ENCODE assay signal across 36 cellular contexts in the genomic region with DNA sequence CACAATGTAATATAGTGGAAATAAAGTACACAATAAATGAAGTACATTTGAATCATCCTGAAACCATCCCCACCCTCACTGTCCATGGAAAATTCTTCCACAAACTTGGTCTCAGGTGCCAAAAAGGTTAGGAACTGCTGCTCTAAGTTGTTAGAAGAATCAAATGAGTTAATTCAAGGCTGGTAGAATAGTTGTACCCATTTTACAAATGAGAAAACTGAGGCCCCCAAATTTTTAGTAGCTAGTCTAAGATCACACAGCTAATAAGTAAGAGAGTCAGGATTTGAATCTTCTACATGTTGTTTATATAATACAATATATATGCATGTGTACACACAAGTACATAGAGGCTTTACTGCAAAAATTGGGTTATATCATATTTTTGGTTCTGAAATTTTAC. TPM values are rescaled to one million over a fixed set of nuclear protein-coding genes. Genes with fewer than 3 reads are reported as not detected.
DNase-seq lines count a peak whose midpoint lies in the region; ATAC-seq, FAIRE-seq and TF ChIP-seq lines count a peak whose summit lies in the region.
"Had no signal": no experiment of that assay in that cellular context is flagged by ENCODE, and none has a peak within 500 bp of the region (broad histone marks: within the 10 kb centered on the region; RNA-seq: fewer than 3 reads in every experiment).

No MANE protein-coding gene starts in this region.

- H3K4me2 ChIP-seq in A549 (no peak overlapping the region), K562 (ENCODE audit: insufficient read depth, low read length) (no peak overlapping the region)
- H3K4me2 ChIP-seq: BLaER1; BLaER1 treated with 17β-estradiol and CSF1 and Interleukin-3, amounts not matched to agents 10 nM and 100 nM had no signal

- H3K79me2 ChIP-seq in K562 (ENCODE audit: control insufficient read depth, insufficient read depth, low read length) = no peaks in the 10 kb centered on the region

- H3K27ac Mint-ChIP-seq in stimulated activated effector memory CD8-positive, alpha-beta T cell treated with anti-CD3 and anti-CD28 coated beads, Interleukin-12 subunit alpha, Interleukin-12 subunit beta, amount 100 ng/mL, for 72 hours = peak overlapping the region; percentile 13
- H3K27ac Mint-ChIP-seq: B cell; CD4-positive, alpha-beta T cell; CD8-positive, alpha-beta T cell had no signal

- H3K27me3 ChIP-seq in adipocyte (replicated peaks; ENCODE audit: control insufficient read depth, insufficient read depth, low read length) (no peaks in the 10 kb centered on the region), K562 (ENCODE audit: control insufficient read depth in 2 of 2, insufficient read depth in 2 of 2, low read length in 2 of 2) (no peaks in the 10 kb centered on the region)
- H3K27me3 ChIP-seq: BE2C; BLaER1; BLaER1 treated with 17β-estradiol and CSF1 and Interleukin-3, amounts not matched to agents 10 nM and 100 nM had no signal

- peaks cover 8% of the 10 kb centered on the region; the same call in 2 of the 3 replicates for H3K4me1 ChIP-seq in A549
- H3K4me1 ChIP-seq in adipocyte (ENCODE audit: control insufficient read depth, insufficient read depth, low read length) = no peaks in the 10 kb centered on the region
- no peaks in the 10 kb centered on the region for H3K4me1 ChIP-seq in K562 (replicated peaks in 1 of 2; ENCODE audit: control insufficient read depth in 2 of 2, insufficient read depth in 2 of 2, low read length in 2 of 2)
- H3K4me1 ChIP-seq: BE2C, BLaER1, Caco-2 had no signal

- H3K36me3 ChIP-seq in adipocyte (ENCODE audit: control insufficient read depth, insufficient read depth, low read length, severe bottlenecking) = peaks cover 19% of the 10 kb centered on the region
- no peaks in the 10 kb centered on the region; the same call in 2 of the 3 replicates for H3K36me3 ChIP-seq in K562 (ENCODE audit: control insufficient read depth, insufficient read depth, low read length)

- H2AFZ ChIP-seq in K562 (ENCODE audit: low read depth, low read length) = no peak overlapping the region

- TF ChIP-seq CTCF in A549 (IDR thresholded peaks at IDR 0.05) (no peak), K562 (IDR thresholded peaks at IDR 0.05 in 2 of 3, conservative IDR thresholded peaks at IDR 0.05 in 1 of 3; ENCODE audit: insufficient read depth in 2 of 3, low read depth in 1 of 3, low read length in 3 of 3) (no peak), RWPE1 (conservative IDR thresholded peaks at IDR 0.05; ENCODE audit: low read depth) (no peak)

- H3K4me1 Mint-ChIP-seq in stimulated activated effector memory CD8-positive, alpha-beta T cell treated with anti-CD3 and anti-CD28 coated beads, Interleukin-12 subunit alpha, Interleukin-12 subunit beta, amount 100 ng/mL, for 72 hours = peaks cover 15% of the 10 kb centered on the region
- H3K4me1 Mint-ChIP-seq: CD14-positive monocyte had no signal

- no peak overlapping the region for H3K4me3 Mint-ChIP-seq in stimulated activated effector memory CD8-positive, alpha-beta T cell treated with anti-CD3 and anti-CD28 coated beads, Interleukin-12 subunit alpha, Interleukin-12 subunit beta, amount 100 ng/mL, for 72 hours
- H3K4me3 Mint-ChIP-seq: B cell; CD14-positive monocyte; CD4-positive, alpha-beta T cell; CD4-positive, CD25-positive, alpha-beta regulatory T cell; CD8-positive, alpha-beta memory T cell; CD8-positive, alpha-beta T cell had no signal

- H3K4me3 ChIP-seq in A549 (no peak overlapping the region), adipocyte (ENCODE audit: low read length) (peak overlapping the region; percentile 29), K562 (no peak overlapping the region)
- H3K4me3 ChIP-seq: BLaER1 had no signal

- no peak for TF ChIP-seq RAD21 in A549 (conservative IDR thresholded peaks at IDR 0.05 in 1 of 2, IDR thresholded peaks at IDR 0.05 in 1 of 2)
- no peak for TF ChIP-seq RAD21 in K562 (CRISPR knock-in tag; conservative IDR thresholded peaks at IDR 0.05 in 1 of 2, IDR thresholded peaks at IDR 0.05 in 1 of 2)

- ATAC-seq in A549 = no peak
- ATAC-seq in K562 = no peak
- ATAC-seq in stimulated activated effector memory CD8-positive, alpha-beta T cell treated with anti-CD3 and anti-CD28 coated beads, Interleukin-12 subunit alpha, Interleukin-12 subunit beta, amount 100 ng/mL, for 72 hours = no peak
- no peak for ATAC-seq in HG03045 (IDR thresholded peaks at IDR 0.05; ENCODE audit: unreplicated experiment)
- no peak for ATAC-seq in GM21576 (IDR thresholded peaks at IDR 0.05; ENCODE audit: unreplicated experiment)
- ATAC-seq: CD8-positive, alpha-beta T cell had no signal

- TF ChIP-seq EP300 in A549 (IDR thresholded peaks at IDR 0.05) (no peak), K562 (IDR thresholded peaks at IDR 0.05; ENCODE audit: low read length) (no peak)

- CTCF ChIA-PET in A549 (lab: Yijun Ruan, JAX) (no interaction called here), K562 (lab: Yijun Ruan, JAX; ENCODE audit: low intra/inter-chr PET ratio) (no interaction called here), RWPE1 (lab: Yijun Ruan, JAX) (no interaction called here)

- FAIRE-seq in A549 (lab: Jason Lieb, UNC) (no peak), K562 (lab: Jason Lieb, UNC) (no peak)
- FAIRE-seq: A204.1, D721Med had no signal

- TF ChIP-seq POLR2A in A549 (IDR thresholded peaks at IDR 0.05; ENCODE audit: low read length) = no peak
- TF ChIP-seq POLR2A in K562 (conservative IDR thresholded peaks at IDR 0.05) = no peak

- no peaks in the 10 kb centered on the region for H3K9me3 Mint-ChIP-seq in stimulated activated effector memory CD8-positive, alpha-beta T cell treated with anti-CD3 and anti-CD28 coated beads, Interleukin-12 subunit alpha, Interleukin-12 subunit beta, amount 100 ng/mL, for 72 hours
- H3K9me3 Mint-ChIP-seq: CD8-positive, alpha-beta memory T cell had no signal

- no peak overlapping the region for H3K9ac ChIP-seq in adipocyte (ENCODE audit: low read length)
- H3K9ac ChIP-seq in K562 (ENCODE audit: insufficient read depth in 1 of 2, low read depth in 2 of 2, low read length in 2 of 2) = no peak overlapping the region
- H3K9ac ChIP-seq: BLaER1; BLaER1 treated with 17β-estradiol and CSF1 and Interleukin-3, amounts not matched to agents 10 nM and 100 nM had no signal

- DNase-seq in A549 (ENCODE audit: low read depth in 1 of 2, low spot score in 1 of 2) = no peak
- no peak for DNase-seq in adipocyte (ENCODE audit: low read depth)
- DNase-seq in K562 (ENCODE audit: extremely low read depth in 1 of 4, low spot score in 3 of 4) = no peak
- no peak for DNase-seq in stimulated activated effector memory CD8-positive, alpha-beta T cell treated with anti-CD3 and anti-CD28 coated beads, Interleukin-12 subunit alpha, Interleukin-12 subunit beta, amount 100 ng/mL, for 72 hours (ENCODE audit: low spot score in 2 of 2)
- no peak for DNase-seq in RWPE1 (ENCODE audit: low spot score)
- no peak for DNase-seq in NCI-H1105 (lab: John Stamatoyannopoulos, UW)
- DNase-seq: 8988T; ACHN; AML-193; BE2C; C1 segment of cervical spinal cord; Caco-2; Calu3; CD4-positive, alpha-beta memory T cell; CD4-positive, alpha-beta T cell; CD4-positive, CD25-positive, alpha-beta regulatory T cell; CD8-positive, alpha-beta memory T cell; CD8-positive, alpha-beta T cell; COR-L47; DMS 273 treated with DMSO at 0.1 percent for 48 hours; DMS153; DMS53; DMS79; DMS79 treated with DMSO at 0.1 percent for 48 hours; DND-41; EL had no signal

- peaks cover 35% of the 10 kb centered on the region for H3K36me3 Mint-ChIP-seq in stimulated activated effector memory CD8-positive, alpha-beta T cell treated with anti-CD3 and anti-CD28 coated beads, Interleukin-12 subunit alpha, Interleukin-12 subunit beta, amount 100 ng/mL, for 72 hours

- no peaks in the 10 kb centered on the region for H3K9me1 ChIP-seq in K562 (ENCODE audit: control insufficient read depth, insufficient read depth, low read length)

- intact Hi-C loops in K562 (cut with micrococcal nuclease) = no loop called here

- H4K20me1 ChIP-seq in K562 (replicated peaks; ENCODE audit: control insufficient read depth, insufficient read depth, low read length) = no peaks in the 10 kb centered on the region

- in situ Hi-C loops in K562 (cut with MboI) = no loop called here

- peaks cover 21% of the 10 kb centered on the region for H3K9me3 ChIP-seq in A549
- H3K9me3 ChIP-seq in adipocyte (ENCODE audit: control insufficient read depth, low read length) = peaks cover 5% of the 10 kb centered on the region
- 0 out of 2 replicates have a peak, but pooled peaks cover 2% of the 10 kb centered on the region for H3K9me3 ChIP-seq in K562 (replicated peaks; ENCODE audit: control insufficient read depth, insufficient read depth, low read depth, low read length)
- H3K9me3 ChIP-seq: BE2C had no signal

- POLR2A ChIA-PET in A549 (lab: Yijun Ruan, JAX) = no interaction called here
- POLR2A ChIA-PET in K562 (lab: Yijun Ruan, JAX) = interaction anchor here (1.1 kb wide), 1 partner anchor 12 kb away, joined by 3 read pairs; no protein-coding TSS in a partner anchor
- POLR2A ChIA-PET in RWPE1 (lab: Yijun Ruan, JAX; ENCODE audit: low non-redundant PET) = no interaction called here

- H3K27ac ChIP-seq in A549 = no peak overlapping the region
- H3K27ac ChIP-seq in K562 (ENCODE audit: extremely low read depth, low read depth, low read length) = no peak overlapping the region
- no peak overlapping the region for H3K27ac ChIP-seq in RWPE1
- H3K27ac ChIP-seq: 22Rv1; BLaER1; BLaER1 treated with 17β-estradiol and CSF1 and Interleukin-3, amounts not matched to agents 10 nM and 100 nM; C4-2B had no signal

- BruUV-seq in K562 (replicated peaks; lab: Mats Ljungman, UMichigan) = no TSS peak

RNA-seq across cellular contexts. Expression of a gene that starts 43.1 kb away (rescaled TPM):
- 2.2 and 3.1 TPM in 2 replicates for polyA plus RNA-seq in A549 (2011; rRNA removed)
- polyA plus RNA-seq in A549 (2012; cell fraction: cytosol; rRNA removed) = 0.36 and 0.48 TPM in 2 replicates
- polyA plus RNA-seq in A549 (2012; cell fraction: nucleus; rRNA removed) = 2.7 and 4.2 TPM in 2 replicates
- 1.1 to 2.2 TPM (median 1.5 TPM) in 3 replicates for polyA plus RNA-seq in A549 (2017; fragmentation: RNase III; extraction: RNeasy Plus Mini Kit Qiagen cat#74134 plus additional on column Dnase treatment)
- 3.3 and 5.2 TPM in 2 replicates for polyA minus RNA-seq in A549 (2011; rRNA and poly(A)+ RNA removed)
- 3.3 and 4.4 TPM in 2 replicates for total RNA-seq in K562 (2011; cell fraction: chromatin; rRNA removed; ENCODE audit: low replicate concordance)
- total RNA-seq in K562 (2011; cell fraction: nucleolus; rRNA removed) = 2.5 TPM in 2 replicates
- 4.2 and 6.1 TPM in 2 replicates for total RNA-seq in K562 (2011; cell fraction: nucleoplasm; rRNA removed)
- total RNA-seq in K562 (2014; rRNA removed) = 0.24 and 0.32 TPM in 2 replicates
- 0.35 and 0.58 TPM in 2 replicates for total RNA-seq in K562 (2014; rRNA removed; fragmentation: Illumina TruSeq; extraction: Trizol)
- total RNA-seq in K562 (2015; rRNA removed; fragmentation: Illumina TruSeq; extraction: Trizol) = 0.30 and 0.58 TPM in 2 replicates
- 0.63 and 0.93 TPM in 2 replicates for total RNA-seq in K562 (2021)
- polyA plus RNA-seq in K562 (2011; rRNA removed) = 0.55 and 0.63 TPM in 2 replicates
- 0.21 and 0.40 TPM in 2 replicates for polyA plus RNA-seq in K562 (2011; cell fraction: cytosol; rRNA removed)
- 2.2 and 2.7 TPM in 2 replicates for polyA plus RNA-seq in K562 (2011; cell fraction: nucleus; rRNA removed)
- 0.68 and 0.78 TPM in 2 replicates for polyA plus RNA-seq in K562 (2012)
- 0.19 and 0.39 TPM in 2 replicates for polyA plus RNA-seq in K562 (2014; fragmentation: Illumina TruSeq; extraction: Trizol)
- under 1 TPM; 0.03 to 0.04 TPM for polyA plus RNA-seq in K562 (2014; fragmentation: Nextera tagmentation; extraction: Ambion mirVana)
- polyA plus RNA-seq in K562 (2014; rRNA removed) = 0.34 and 0.61 TPM in 2 replicates
- polyA minus RNA-seq in K562 (2011; rRNA and poly(A)+ RNA removed) = 0.95 and 1.1 TPM in 2 replicates
- polyA minus RNA-seq in K562 (2011; cell fraction: cytosol; rRNA and poly(A)+ RNA removed) = not detected in 2 replicates
- polyA minus RNA-seq in K562 (2011; cell fraction: nucleus; rRNA and poly(A)+ RNA removed) = 1.6 TPM in 2 replicates
